In genomic region chr19:29967623-29968022, GRCh38 we compare ENCODE assay signal across 12 cellular contexts. TPM values are rescaled to one million over a fixed set of nuclear protein-coding genes. Genes with fewer than 3 reads are reported as not detected.
A peak's percentile ranks its signal among the peaks of the same experiment; 100 is the strongest.
DNase-seq lines count a peak whose midpoint lies in the region; ATAC-seq and TF ChIP-seq lines count a peak whose summit lies in the region.
"Had no signal": no experiment of that assay in that cellular context is flagged by ENCODE, and none has a peak within 500 bp of the region (broad histone marks: within the 10 kb centered on the region; RNA-seq: fewer than 3 reads in every experiment).

No MANE protein-coding gene starts in this region.

- H3K27ac Mint-ChIP-seq in type B pancreatic cell, result no peak overlapping the region
- H3K27ac Mint-ChIP-seq: activated T-helper 1 cell treated with anti-CD3 and anti-CD28 coated beads, Interleukin-12 subunit alpha, Interleukin-12 subunit beta, Interleukin-2, Interleukin-4 antibody, amounts not matched to agents 30 ng/mL and 10 ng/mL and 1 ng/mL, durations not matched to agents 14 hours and 24 hours and 36 hours; T-helper 2 cell treated with Interferon-gamma antibody and Interleukin-4, amounts not matched to agents 5 μg/mL and 100 μg/mL, for 36 hours had no signal

- H3K4me3 ChIP-seq in A673 (ENCODE audit: low read depth, low read length, poor library complexity, severe bottlenecking) (no peak overlapping the region), HEK293 (ENCODE audit: low read depth, low read length) (no peak overlapping the region), fibroblast of the aortic adventitia (ENCODE audit: low read depth, low read length) (no peak overlapping the region), WERI-Rb-1 (ENCODE audit: low read depth, low read length) (no peak overlapping the region)

- POLR2A ChIA-PET in A673 (lab: Charles Lee; ENCODE audit: low non-redundant PET) (no interaction called here), HEK293 (lab: Yijun Ruan, JAX) (interaction anchor here (2.2 kb wide), 1 partner anchor 25 kb away, joined by 15 read pairs; the partner anchor contains the start of gene URI1)

- H3K4me1 Mint-ChIP-seq in type B pancreatic cell (ENCODE audit: unreplicated experiment), result peaks cover 49% of the 10 kb centered on the region

- H3K36me3 Mint-ChIP-seq in type B pancreatic cell, result no peaks in the 10 kb centered on the region

- peak; percentile 31; the same call in 2 of the 3 replicates for ATAC-seq in SK-N-SH treated with all-trans-retinoic acid at 6 μM for 48 hours

- no peaks in the 10 kb centered on the region for H3K9me3 ChIP-seq in A673 (ENCODE audit: low read depth, low read length, poor library complexity, severe bottlenecking)
- no peaks in the 10 kb centered on the region for H3K9me3 ChIP-seq in HEK293 (ENCODE audit: control insufficient read depth, insufficient read depth, low read depth, low read length)
- no peaks in the 10 kb centered on the region for H3K9me3 ChIP-seq in WERI-Rb-1 (ENCODE audit: severe bottlenecking)

- DNase-seq in A673 (ENCODE audit: low spot score), result peak; percentile 59
- DNase-seq in fibroblast of the aortic adventitia (ENCODE audit: low read depth), result peak; percentile 53
- DNase-seq in NK-92 treated with Interleukin-12 subunit alpha and Interleukin-12 subunit beta, amount 100 ng/mL, for 24 hours (lab: John Stamatoyannopoulos, UW), result no peak
- DNase-seq in type B pancreatic cell (ENCODE audit: extremely low spot score, unreplicated experiment), result no peak
- DNase-seq in activated CD4-positive, alpha-beta T cell treated with anti-CD3 and anti-CD28 coated beads, Interleukin-2, amount 50 U/mL, for 48 hours, result no peak
- DNase-seq in WERI-Rb-1, result no peak
- DNase-seq: COR-L47, kidney had no signal

- H3K4me3 Mint-ChIP-seq in type B pancreatic cell, result no peak overlapping the region
- H3K4me3 Mint-ChIP-seq: activated T-helper 1 cell treated with anti-CD3 and anti-CD28 coated beads, Interleukin-12 subunit alpha, Interleukin-12 subunit beta, Interleukin-2, Interleukin-4 antibody, amounts not matched to agents 30 ng/mL and 10 ng/mL and 1 ng/mL, durations not matched to agents 14 hours and 24 hours and 36 hours; T-helper 2 cell treated with Interferon-gamma antibody and Interleukin-4, amounts not matched to agents 5 μg/mL and 100 μg/mL, for 36 hours had no signal

- H3K36me3 ChIP-seq in A673 (ENCODE audit: insufficient read depth, low read length, poor library complexity, severe bottlenecking), result no peaks in the 10 kb centered on the region
- peaks cover 0 to 4% of the 10 kb centered on the region in 2 experiments; a peak in 2 of 3 replicates for H3K36me3 ChIP-seq in HEK293 (ENCODE audit: control insufficient read depth in 2 of 2, insufficient read depth in 1 of 2, low read length in 2 of 2)
- no peaks in the 10 kb centered on the region for H3K36me3 ChIP-seq in WERI-Rb-1

- BruUV-seq in A673 (replicated peaks; lab: Mats Ljungman, UMichigan), result no TSS peak

- H3K27me3 Mint-ChIP-seq in type B pancreatic cell, result no peaks in the 10 kb centered on the region

- H3K4me1 ChIP-seq in A673 (ENCODE audit: insufficient read depth, low read length, poor library complexity, severe bottlenecking) (peaks cover 84% of the 10 kb centered on the region), HEK293 (ENCODE audit: control insufficient read depth, insufficient read depth, low read length) (peaks cover 94% of the 10 kb centered on the region)

- H3K27me3 ChIP-seq in A673 (replicated peaks; ENCODE audit: insufficient read depth, low read depth, low read length, poor library complexity) (no peaks in the 10 kb centered on the region), WERI-Rb-1 (ENCODE audit: insufficient read depth, low read depth, severe bottlenecking) (no peaks in the 10 kb centered on the region)

- CTCF ChIA-PET in A673 (lab: Charles Lee), result interaction anchor here (1.1 kb wide), 1 partner anchor 17 kb away, joined by 3 read pairs; no protein-coding TSS in a partner anchor
- CTCF ChIA-PET in HEK293 (lab: Yijun Ruan, JAX), result interaction anchor here (0.6 to 3.5 kb wide), 30 partner anchors 10 to 698 kb away, joined by 3 to 33 read pairs (median 4); partner anchors contain the start of gene URI1

- no peak for TF ChIP-seq CTCF in A673 (conservative IDR thresholded peaks at IDR 0.05; ENCODE audit: low read depth, low read length)
- TF ChIP-seq CTCF in HEK293 (tag by site-specific recombination; IDR thresholded peaks at IDR 0.05), result no peak
- TF ChIP-seq CTCF in fibroblast of the aortic adventitia (IDR thresholded peaks at IDR 0.05; ENCODE audit: insufficient read depth, low read length), result no peak
- TF ChIP-seq CTCF in type B pancreatic cell (conservative IDR thresholded peaks at IDR 0.05), result no peak
- no peak for TF ChIP-seq CTCF in WERI-Rb-1 (IDR thresholded peaks at IDR 0.05; ENCODE audit: low read depth, low read length)

- H3K9me3 Mint-ChIP-seq in type B pancreatic cell, result no peaks in the 10 kb centered on the region
- H3K9me3 Mint-ChIP-seq: activated T-helper 1 cell treated with anti-CD3 and anti-CD28 coated beads, Interleukin-12 subunit alpha, Interleukin-12 subunit beta, Interleukin-2, Interleukin-4 antibody, amounts not matched to agents 30 ng/mL and 10 ng/mL and 1 ng/mL, durations not matched to agents 14 hours and 24 hours and 36 hours; T-helper 2 cell treated with Interferon-gamma antibody and Interleukin-4, amounts not matched to agents 5 μg/mL and 100 μg/mL, for 36 hours had no signal

- H3K27ac ChIP-seq in A673 (ENCODE audit: low read depth, low read length, poor library complexity, severe bottlenecking) (peak overlapping the region; percentile 26), HEK293 (ENCODE audit: extremely low read depth, low read depth, low read length) (0 out of 2 replicates have a peak overlapping the region, but pooled peaks have one; percentile 4), WERI-Rb-1 (no peak overlapping the region)

- intact Hi-C loops in A673 (cut with micrococcal nuclease; ENCODE audit: unreplicated experiment), result no loop called here

TF ChIP-seq in HEK293, 187 proteins besides CTCF, POLR2A, EP300 and RAD21 (continues in another document):
- TF ChIP-seq ZNF549 (tag by site-specific recombination; IDR thresholded peaks at IDR 0.05) (0 out of 2 replicates have a peak, but pooled peaks have one; percentile 6), ZNF660 (tag by site-specific recombination; IDR thresholded peaks at IDR 0.05) (peak; percentile 22), ZNF600 (tag by site-specific recombination; IDR thresholded peaks at IDR 0.05) (peak; percentile 73; the same call in 1 of the 2 replicates), ZFP41 (tag by site-specific recombination; IDR thresholded peaks at IDR 0.05; ENCODE audit: borderline replicate concordance) (no peak), ZBTB20 (tag by site-specific recombination; IDR thresholded peaks at IDR 0.05) (peak; percentile 35; the same call in 1 of the 2 replicates), ZNF488 (tag by site-specific recombination; IDR thresholded peaks at IDR 0.05) (no peak), ZNF121 (tag by site-specific recombination; IDR thresholded peaks at IDR 0.05) (no peak)

TF ChIP-seq in SK-N-SH treated with all-trans-retinoic acid at 6 μM for 48 hours, 23 proteins besides CTCF, POLR2A, EP300 and RAD21 (continues in another document):
- TF ChIP-seq PPARA (CRISPR knock-in tag; IDR thresholded peaks at IDR 0.05; ENCODE audit: borderline replicate concordance) (no peak), TCF4 (CRISPR knock-in tag; IDR thresholded peaks at IDR 0.05; ENCODE audit: borderline replicate concordance) (no peak), CREB5 (CRISPR knock-in tag; IDR thresholded peaks at IDR 0.05; ENCODE audit: low read depth) (no peak), ZFP3 (CRISPR knock-in tag; IDR thresholded peaks at IDR 0.05) (no peak), GLIS3 (CRISPR knock-in tag; IDR thresholded peaks at IDR 0.05) (no peak), TOX (CRISPR knock-in tag; IDR thresholded peaks at IDR 0.05; ENCODE audit: borderline replicate concordance) (no peak), ZNF70 (CRISPR knock-in tag; IDR thresholded peaks at IDR 0.05) (no peak), CSDC2 (CRISPR knock-in tag; IDR thresholded peaks at IDR 0.05) (no peak), SNAI2 (CRISPR knock-in tag; IDR thresholded peaks at IDR 0.05) (no peak), ZFP30 (CRISPR knock-in tag; IDR thresholded peaks at IDR 0.05) (no peak), POU6F1 (CRISPR knock-in tag; IDR thresholded peaks at IDR 0.05; ENCODE audit: borderline replicate concordance, low read depth) (no peak), OSR1 (CRISPR knock-in tag; IDR thresholded peaks at IDR 0.05) (no peak), BACH2 (CRISPR knock-in tag; IDR thresholded peaks at IDR 0.05; ENCODE audit: borderline replicate concordance) (no peak), ISL1 (CRISPR knock-in tag; IDR thresholded peaks at IDR 0.05) (no peak)

RNA-seq across cellular contexts. Expression of gene URI1, which starts 25.6 kb away (rescaled TPM):
- total RNA-seq in A673 (2021) (88.6 and 93.0 TPM in 2 replicates), fibroblast of the aortic adventitia (ENCODE audit: low replicate concordance) (63.8 and 103 TPM in 2 replicates), type B pancreatic cell (ENCODE audit: low replicate concordance) (51.6 and 63.2 TPM in 2 replicates)

Comparison
In these comparisons a context has a peak if more than half of its experiments do, and no peak if none do; other contexts are left out.
1. DNase-seq: peak in A673 (single experiment) and fibroblast of the aortic adventitia (single experiment); none in NK-92 treated with Interleukin-12 subunit alpha and Interleukin-12 subunit beta, amount 100 ng/mL, for 24 hours (single experiment), type B pancreatic cell (single experiment), activated CD4-positive, alpha-beta T cell treated with anti-CD3 and anti-CD28 coated beads, Interleukin-2, amount 50 U/mL, for 48 hours (0 of 2) and WERI-Rb-1 (single experiment).